1 cellular context compared by ENCODE assay signal in the genomic region with DNA sequence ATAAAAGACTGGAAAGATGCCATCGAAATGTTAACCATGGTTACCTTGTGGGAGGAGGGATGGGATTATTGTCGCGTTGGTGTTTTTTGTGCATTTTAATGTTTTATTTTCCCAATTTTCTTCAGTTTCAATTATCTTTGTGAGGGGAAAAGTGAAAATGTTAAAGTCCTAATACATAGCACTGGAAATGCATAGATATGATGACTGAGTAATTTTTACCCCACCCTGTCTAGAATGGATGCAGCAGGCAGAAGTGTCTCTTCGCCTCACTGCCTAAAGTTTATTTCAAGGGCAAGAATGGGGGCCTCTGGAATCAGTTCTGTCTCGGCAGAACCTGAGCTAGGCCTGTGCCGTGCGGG.
TF ChIP-seq lines count a peak whose summit lies in the region.

No MANE protein-coding gene starts in this region.

TF ChIP-seq in HCT116, 20 proteins besides CTCF, POLR2A, EP300 and RAD21:
- no peak for TF ChIP-seq JUND (IDR thresholded peaks at IDR 0.05)
